In the genomic region with DNA sequence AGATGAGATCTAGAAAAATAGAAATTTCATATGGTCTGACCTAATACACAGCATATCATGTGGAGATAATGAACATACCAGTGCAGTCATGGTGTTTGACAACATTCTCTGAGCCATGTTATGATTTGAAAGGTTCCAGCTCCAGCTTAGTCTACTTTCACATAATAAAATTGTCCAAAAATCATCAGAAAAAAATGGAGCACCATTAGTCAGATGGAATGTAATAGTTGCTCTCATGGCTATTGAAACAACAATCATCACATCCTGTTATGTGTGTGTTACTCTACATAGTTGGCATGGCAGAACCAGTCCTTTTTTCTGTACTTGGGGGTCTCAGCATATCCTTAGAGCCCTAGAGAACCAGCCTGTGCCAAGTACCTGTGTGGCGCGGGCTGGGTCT, we compare ENCODE assay signal across 22 cellular contexts.
"Had no signal": no experiment of that assay in that cellular context is flagged by ENCODE, and none has a peak within 500 bp of the region (broad histone marks: within the 10 kb centered on the region; RNA-seq: fewer than 3 reads in every experiment).

No MANE protein-coding gene starts in this region.

- H3K4me3 ChIP-seq: cardiac muscle cell, gastrocnemius medialis, left ventricle myocardium inferior, mucosa of descending colon, spleen, tibial nerve had no signal

- H3K9me3 ChIP-seq: gastrocnemius medialis, left ventricle myocardium inferior, mucosa of descending colon, spleen, tibial nerve had no signal

- H3K4me1 ChIP-seq: gastrocnemius medialis, left ventricle myocardium inferior, spleen, tibial nerve had no signal

- H3K4me3 Mint-ChIP-seq: activated CD4-positive, alpha-beta T cell treated with anti-CD3 and anti-CD28 coated beads for 36 hours; activated CD8-positive, alpha-beta memory T cell treated with anti-CD3 and anti-CD28 coated beads, Interleukin-2, amount 10 ng/mL, durations not matched to agents 7 days and 5 days; activated CD8-positive, alpha-beta T cell treated with anti-CD3 and anti-CD28 coated beads, Interleukin-2, amount 10 ng/mL, durations not matched to agents 7 days and 5 days; activated naive CD4-positive, alpha-beta T cell treated with anti-CD3 and anti-CD28 coated beads, Interleukin-2, amount 50 U/mL, for 24 hours; activated naive CD8-positive, alpha-beta T cell treated with anti-CD3 and anti-CD28 coated beads, Interleukin-2, amount 50 U/mL, for 24 hours; endodermal cell; nephron had no signal

- H3K27ac Mint-ChIP-seq: activated CD4-positive, alpha-beta T cell treated with anti-CD3 and anti-CD28 coated beads for 36 hours; activated CD8-positive, alpha-beta memory T cell treated with anti-CD3 and anti-CD28 coated beads, Interleukin-2, amount 10 ng/mL, durations not matched to agents 7 days and 5 days; activated CD8-positive, alpha-beta T cell treated with anti-CD3 and anti-CD28 coated beads, Interleukin-2, amount 10 ng/mL, durations not matched to agents 7 days and 5 days; activated naive CD4-positive, alpha-beta T cell treated with anti-CD3 and anti-CD28 coated beads, Interleukin-2, amount 50 U/mL, for 24 hours; activated naive CD8-positive, alpha-beta T cell treated with anti-CD3 and anti-CD28 coated beads, Interleukin-2, amount 50 U/mL, for 24 hours; activated T-helper 2 cell treated with anti-CD3 and anti-CD28 coated beads, Interferon-gamma antibody, Interleukin-2, Interleukin-4, amounts not matched to agents 10 μg/mL and 5 μg/mL and 100 μg/mL, durations not matched to agents 14 hours and 24 hours and 36 hours; endodermal cell; nephron had no signal

- H3K27me3 Mint-ChIP-seq: activated CD4-positive, alpha-beta T cell treated with anti-CD3 and anti-CD28 coated beads for 36 hours; activated CD8-positive, alpha-beta memory T cell treated with anti-CD3 and anti-CD28 coated beads, Interleukin-2, amount 10 ng/mL, durations not matched to agents 7 days and 5 days; activated naive CD4-positive, alpha-beta T cell treated with anti-CD3 and anti-CD28 coated beads, Interleukin-2, amount 50 U/mL, for 24 hours; activated naive CD8-positive, alpha-beta T cell treated with anti-CD3 and anti-CD28 coated beads, Interleukin-2, amount 50 U/mL, for 24 hours had no signal

- H3K4me1 Mint-ChIP-seq: activated CD4-positive, alpha-beta T cell treated with anti-CD3 and anti-CD28 coated beads for 36 hours; activated CD8-positive, alpha-beta memory T cell treated with anti-CD3 and anti-CD28 coated beads, Interleukin-2, amount 10 ng/mL, durations not matched to agents 7 days and 5 days; activated naive CD4-positive, alpha-beta T cell treated with anti-CD3 and anti-CD28 coated beads, Interleukin-2, amount 50 U/mL, for 24 hours; activated naive CD8-positive, alpha-beta T cell treated with anti-CD3 and anti-CD28 coated beads, Interleukin-2, amount 50 U/mL, for 24 hours; endodermal cell had no signal

- H3K27ac ChIP-seq: cardiac muscle cell, gastrocnemius medialis, left ventricle myocardium inferior, spleen, tibial nerve had no signal

- DNase-seq: activated CD4-positive, alpha-beta T cell treated with anti-CD3 and anti-CD28 coated beads for 36 hours; activated CD4-positive, CD25-positive, alpha-beta regulatory T cell; activated CD8-positive, alpha-beta memory T cell treated with anti-CD3 and anti-CD28 coated beads, Interleukin-2, amount 10 ng/mL, durations not matched to agents 7 days and 5 days; activated CD8-positive, alpha-beta T cell treated with anti-CD3 and anti-CD28 coated beads, Interleukin-2, amount 10 ng/mL, durations not matched to agents 7 days and 5 days; activated naive CD8-positive, alpha-beta T cell treated with anti-CD3 and anti-CD28 coated beads, Interleukin-2, amount 50 U/mL, for 24 hours; activated T-cell treated with anti-CD3 and anti-CD28 coated beads, Interleukin-2, amount 50 U/mL, for 48 hours; amygdala; endodermal cell; gastrocnemius medialis; glutamatergic neuron; islet precursor cell; left ventricle myocardium inferior; mucosa of descending colon; spleen; stimulated activated naive CD4-positive, alpha-beta T cell had no signal

- ATAC-seq: activated CD4-positive, alpha-beta T cell treated with anti-CD3 and anti-CD28 coated beads for 36 hours; activated CD8-positive, alpha-beta memory T cell treated with anti-CD3 and anti-CD28 coated beads, Interleukin-2, amount 10 ng/mL, durations not matched to agents 7 days and 5 days; activated CD8-positive, alpha-beta T cell treated with anti-CD3 and anti-CD28 coated beads, Interleukin-2, amount 10 ng/mL, durations not matched to agents 7 days and 5 days; activated naive CD8-positive, alpha-beta T cell treated with anti-CD3 and anti-CD28 coated beads, Interleukin-2, amount 50 U/mL, for 24 hours; esophagus mucosa; gastrocnemius medialis; mucosa of descending colon; right cardiac atrium had no signal

- H3K36me3 ChIP-seq: cardiac muscle cell, gastrocnemius medialis, left ventricle myocardium inferior, spleen, tibial nerve had no signal

- H3K9me3 Mint-ChIP-seq: activated naive CD4-positive, alpha-beta T cell treated with anti-CD3 and anti-CD28 coated beads, Interleukin-2, amount 50 U/mL, for 24 hours; activated naive CD8-positive, alpha-beta T cell treated with anti-CD3 and anti-CD28 coated beads, Interleukin-2, amount 50 U/mL, for 24 hours; activated T-helper 2 cell treated with anti-CD3 and anti-CD28 coated beads, Interferon-gamma antibody, Interleukin-2, Interleukin-4, amounts not matched to agents 10 μg/mL and 5 μg/mL and 100 μg/mL, durations not matched to agents 14 hours and 24 hours and 36 hours; endodermal cell; nephron had no signal

- H3K36me3 Mint-ChIP-seq: activated CD8-positive, alpha-beta memory T cell treated with anti-CD3 and anti-CD28 coated beads, Interleukin-2, amount 10 ng/mL, durations not matched to agents 7 days and 5 days; activated naive CD4-positive, alpha-beta T cell treated with anti-CD3 and anti-CD28 coated beads, Interleukin-2, amount 50 U/mL, for 24 hours had no signal

- H3K27me3 ChIP-seq: cardiac muscle cell, gastrocnemius medialis, spleen, tibial nerve had no signal
